ENCODE assay signal across 12 cellular contexts in the genomic region with DNA sequence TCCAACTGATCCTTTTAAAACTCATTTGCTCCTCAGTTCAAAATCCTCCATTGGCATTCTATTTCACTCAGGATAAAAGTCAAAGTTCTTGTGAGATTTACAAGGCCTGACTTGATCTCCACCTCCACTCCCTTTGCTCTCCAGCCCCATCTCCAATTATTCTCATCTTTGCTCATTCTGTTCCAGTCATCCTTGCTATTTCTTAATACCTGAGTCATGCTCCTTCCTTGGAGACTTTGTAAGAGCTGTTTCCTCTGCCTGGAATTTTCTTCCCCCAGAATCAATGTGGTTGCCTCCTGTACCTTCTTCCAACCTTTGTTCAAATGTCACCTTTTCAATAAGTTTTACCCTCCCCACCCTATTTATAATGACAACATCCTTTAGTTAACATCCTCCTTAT.
DNase-seq lines count a peak whose midpoint lies in the region; ATAC-seq and TF ChIP-seq lines count a peak whose summit lies in the region.
"Had no signal": no experiment of that assay in that cellular context is flagged by ENCODE, and none has a peak within 500 bp of the region (broad histone marks: within the 10 kb centered on the region; RNA-seq: fewer than 3 reads in every experiment).

No MANE protein-coding gene starts in this region.

- H3K36me3 Mint-ChIP-seq in naive thymus-derived CD8-positive, alpha-beta T cell, result no peaks in the 10 kb centered on the region
- H3K36me3 Mint-ChIP-seq: CD4-positive, CD25-positive, alpha-beta regulatory T cell had no signal

- H3K27me3 ChIP-seq in trophoblast cell (ENCODE audit: insufficient read depth, low read length), result no peaks in the 10 kb centered on the region

- no peak overlapping the region for H3K14ac ChIP-seq in trophoblast cell (ENCODE audit: low read length)

- peaks cover 4 to 5% of the 10 kb centered on the region in 2 experiments for H3K4me1 ChIP-seq in trophoblast cell (ENCODE audit: control insufficient read depth in 1 of 2, insufficient read depth in 2 of 2, low read length in 2 of 2)

- H2AK5ac ChIP-seq in trophoblast cell (ENCODE audit: low read length), result no peak overlapping the region

- H2BK12ac ChIP-seq in trophoblast cell (ENCODE audit: low read length), result no peak overlapping the region

- H3K36me3 ChIP-seq in trophoblast cell (ENCODE audit: control insufficient read depth in 1 of 2, insufficient read depth in 2 of 2, low read length in 2 of 2), result no peaks in the 10 kb centered on the region

- no peak overlapping the region for H4K91ac ChIP-seq in trophoblast cell (ENCODE audit: low read depth, low read length)

- no peak overlapping the region for H4K8ac ChIP-seq in trophoblast cell (ENCODE audit: low read depth, low read length)

- no peak for ATAC-seq in left cardiac atrium
- ATAC-seq in naive thymus-derived CD8-positive, alpha-beta T cell, result no peak
- ATAC-seq: GM23338, HepG2 had no signal

- H3K27ac Mint-ChIP-seq in naive thymus-derived CD8-positive, alpha-beta T cell, result no peak overlapping the region
- H3K27ac Mint-ChIP-seq: CD4-positive, CD25-positive, alpha-beta regulatory T cell; GM23338 had no signal

- H3K4ac ChIP-seq in trophoblast cell (ENCODE audit: low read depth, low read length), result no peak overlapping the region

- intact Hi-C loops in left cardiac atrium (cut with DNase I), result no loop called here

- peaks cover 0 to 13% (median 2%) of the 10 kb centered on the region in 9 donors for H3K9me3 Mint-ChIP-seq in naive thymus-derived CD8-positive, alpha-beta T cell
- H3K9me3 Mint-ChIP-seq: GM23338 had no signal

- H3K4me1 Mint-ChIP-seq in naive thymus-derived CD8-positive, alpha-beta T cell, result no peaks in the 10 kb centered on the region

- CTCF ChIA-PET in RWPE1 (lab: Yijun Ruan, JAX), result no interaction called here

- H3K9ac ChIP-seq in trophoblast cell (ENCODE audit: low read length), result no peak overlapping the region

- H3K27ac ChIP-seq in RWPE1 (no peak overlapping the region), trophoblast cell (ENCODE audit: low read depth, low read length) (no peak overlapping the region)

- no peak overlapping the region for H2AFZ ChIP-seq in trophoblast cell (ENCODE audit: insufficient read depth, low read length, poor library complexity)
- H2AFZ ChIP-seq: GM23338 had no signal

- H3K23ac ChIP-seq in trophoblast cell (ENCODE audit: low read length), result no peak overlapping the region

- H3K4me3 ChIP-seq in fibroblast of mammary gland (ENCODE audit: control insufficient read depth, low read depth, low read length) (no peak overlapping the region), trophoblast cell (ENCODE audit: low read depth, low read length) (no peak overlapping the region)
- H3K4me3 ChIP-seq: GM23338 had no signal

- POLR2A ChIA-PET in RWPE1 (lab: Yijun Ruan, JAX; ENCODE audit: low non-redundant PET), result no interaction called here
- POLR2A ChIA-PET in naive thymus-derived CD8-positive, alpha-beta T cell (lab: Charles Lee), result no interaction called here

- no peaks in the 10 kb centered on the region for H3K79me2 ChIP-seq in trophoblast cell (ENCODE audit: control insufficient read depth, insufficient read depth, low read length, poor library complexity)

- H3K79me1 ChIP-seq in trophoblast cell (ENCODE audit: low read length), result peaks cover 3% of the 10 kb centered on the region

- H2BK5ac ChIP-seq in trophoblast cell (ENCODE audit: low read depth, low read length, poor library complexity), result no peak overlapping the region

- no peak overlapping the region for H3K4me3 Mint-ChIP-seq in naive thymus-derived CD8-positive, alpha-beta T cell
- H3K4me3 Mint-ChIP-seq: CD4-positive, CD25-positive, alpha-beta regulatory T cell; GM23338 had no signal

- H2BK120ac ChIP-seq in trophoblast cell (ENCODE audit: insufficient read depth, low read length, poor library complexity), result no peak overlapping the region

- no peak overlapping the region for H3K18ac ChIP-seq in trophoblast cell (ENCODE audit: low read length)

- DNase-seq in HCEC 1CT (peak; percentile 72), RWPE1 (ENCODE audit: low spot score) (peak; percentile 4), fibroblast of mammary gland (ENCODE audit: low read depth) (peak; percentile 52), trophoblast cell (peak; percentile 3 to 55), NOMO-1 treated with DMSO at 0.1 percent for 48 hours (lab: John Stamatoyannopoulos, UW; ENCODE audit: unreplicated experiment) (no peak), left cardiac atrium (no peak)
- no peak for DNase-seq in naive thymus-derived CD8-positive, alpha-beta T cell
- DNase-seq: CD4-positive, CD25-positive, alpha-beta regulatory T cell; DND-41; NCI-H187 treated with DMSO at 0.1 percent for 48 hours had no signal

- H3K27me3 Mint-ChIP-seq in naive thymus-derived CD8-positive, alpha-beta T cell, result no peaks in the 10 kb centered on the region
- H3K27me3 Mint-ChIP-seq: CD4-positive, CD25-positive, alpha-beta regulatory T cell had no signal

- no peak overlapping the region for H4K12ac ChIP-seq in trophoblast cell (ENCODE audit: low read depth, low read length)

- H3K9me3 ChIP-seq in trophoblast cell (ENCODE audit: insufficient read depth, low read depth, low read length), result no peaks in the 10 kb centered on the region

- H3K4me2 ChIP-seq in trophoblast cell (ENCODE audit: low read length), result no peak overlapping the region
- H3K4me2 ChIP-seq: GM23338 had no signal

- TF ChIP-seq CTCF in RWPE1 (conservative IDR thresholded peaks at IDR 0.05; ENCODE audit: low read depth) (no peak), fibroblast of mammary gland (conservative IDR thresholded peaks at IDR 0.05; ENCODE audit: control insufficient read depth, insufficient read depth, low read depth, low read length) (no peak)

Comparison
In these comparisons a context has a peak if more than half of its experiments do, and no peak if none do; other contexts are left out.
1. DNase-seq: peak in HCEC 1CT (single experiment), RWPE1 (single experiment), fibroblast of mammary gland (single experiment) and trophoblast cell (2 of 2); none in NOMO-1 treated with DMSO at 0.1 percent for 48 hours (single experiment), left cardiac atrium (single experiment) and naive thymus-derived CD8-positive, alpha-beta T cell (0 of 10).